In genomic region chr13:37138917-37139316, GRCh38 we compare ENCODE assay signal across 11 cellular contexts. TPM values are rescaled to one million over a fixed set of nuclear protein-coding genes. Genes with fewer than 3 reads are reported as not detected.
A peak's percentile ranks its signal among the peaks of the same experiment; 100 is the strongest.
DNase-seq lines count a peak whose midpoint lies in the region; TF ChIP-seq lines count a peak whose summit lies in the region.
"Had no signal": no experiment of that assay in that cellular context is flagged by ENCODE, and none has a peak within 500 bp of the region (broad histone marks: within the 10 kb centered on the region; RNA-seq: fewer than 3 reads in every experiment).

No MANE protein-coding gene starts in this region.

- H3K36me3 ChIP-seq in osteoblast (ENCODE audit: insufficient read depth, low read length): no peaks in the 10 kb centered on the region
- H3K36me3 ChIP-seq: BLaER1 treated with 17β-estradiol and CSF1 and Interleukin-3, amounts not matched to agents 10 nM and 100 nM had no signal

- H3K27ac ChIP-seq in osteoblast (ENCODE audit: low read depth, low read length): peak overlapping the region; percentile 6
- H3K27ac ChIP-seq: 22Rv1; BLaER1 treated with 17β-estradiol and CSF1 and Interleukin-3, amounts not matched to agents 10 nM and 100 nM had no signal

- H3K9me3 Mint-ChIP-seq in HFFc6: no peaks in the 10 kb centered on the region

- peak overlapping the region; percentile 30 for H3K27ac Mint-ChIP-seq in HFFc6
- H3K27ac Mint-ChIP-seq: CD4-positive, CD25-positive, alpha-beta regulatory T cell had no signal

- peaks cover 66% of the 10 kb centered on the region for H3K4me1 Mint-ChIP-seq in HFFc6 (ENCODE audit: low read depth)
- H3K4me1 Mint-ChIP-seq: CD4-positive, CD25-positive, alpha-beta regulatory T cell had no signal

- H3K36me3 Mint-ChIP-seq in HFFc6 (ENCODE audit: low read depth): no peaks in the 10 kb centered on the region
- H3K36me3 Mint-ChIP-seq: CD4-positive, CD25-positive, alpha-beta regulatory T cell had no signal

- no peak overlapping the region for H3K4me3 Mint-ChIP-seq in HFFc6
- H3K4me3 Mint-ChIP-seq: CD4-positive, CD25-positive, alpha-beta regulatory T cell had no signal

- TF ChIP-seq CTCF in HFFc6 (IDR thresholded peaks at IDR 0.05) (no peak), osteoblast (IDR thresholded peaks at IDR 0.05; ENCODE audit: extremely low read depth, low read depth, low read length) (no peak)

- no peaks in the 10 kb centered on the region for H3K9me3 ChIP-seq in osteoblast (ENCODE audit: low read depth, low read length)
- H3K9me3 ChIP-seq: BLaER1 treated with 17β-estradiol and CSF1 and Interleukin-3, amounts not matched to agents 10 nM and 100 nM had no signal

- no peak overlapping the region for H3K4me3 ChIP-seq in osteoblast (ENCODE audit: insufficient read depth, low read length)
- H3K4me3 ChIP-seq: BLaER1 treated with 17β-estradiol and CSF1 and Interleukin-3, amounts not matched to agents 10 nM and 100 nM had no signal

- no peak overlapping the region for H3K4me2 ChIP-seq in osteoblast (ENCODE audit: insufficient read depth, low read length)
- H3K4me2 ChIP-seq: BLaER1 treated with 17β-estradiol and CSF1 and Interleukin-3, amounts not matched to agents 10 nM and 100 nM had no signal

- H3K4me1 ChIP-seq in osteoblast (ENCODE audit: insufficient read depth, low read length): peaks cover 24% of the 10 kb centered on the region
- H3K4me1 ChIP-seq: BLaER1 treated with 17β-estradiol and CSF1 and Interleukin-3, amounts not matched to agents 10 nM and 100 nM had no signal

- no peaks in the 10 kb centered on the region for H3K27me3 Mint-ChIP-seq in HFFc6 (ENCODE audit: insufficient read depth)
- H3K27me3 Mint-ChIP-seq: CD4-positive, CD25-positive, alpha-beta regulatory T cell had no signal

- no peaks in the 10 kb centered on the region for H4K20me1 ChIP-seq in osteoblast (ENCODE audit: insufficient read depth, low read length)
- H4K20me1 ChIP-seq: BLaER1 treated with 17β-estradiol and CSF1 and Interleukin-3, amounts not matched to agents 10 nM and 100 nM had no signal

- H3K27me3 ChIP-seq in osteoblast (ENCODE audit: insufficient read depth, low read length): no peaks in the 10 kb centered on the region
- H3K27me3 ChIP-seq: BLaER1 treated with 17β-estradiol and CSF1 and Interleukin-3, amounts not matched to agents 10 nM and 100 nM had no signal

- DNase-seq in NCI-H82 (lab: John Stamatoyannopoulos, UW) (peak; percentile 22), NCI-H82 treated with DMSO at 0.1 percent for 48 hours (lab: John Stamatoyannopoulos, UW; ENCODE audit: unreplicated experiment) (no peak), HFFc6 (no peak), osteoblast (ENCODE audit: insufficient read length, low spot score, missing footprints) (no peak), Kasumi-1 (lab: John Stamatoyannopoulos, UW) (no peak), EL (no peak), NCI-H1048 (lab: John Stamatoyannopoulos, UW) (no peak)
- DNase-seq: CD4-positive, CD25-positive, alpha-beta regulatory T cell had no signal

- no peak overlapping the region for H2AFZ ChIP-seq in osteoblast (ENCODE audit: low read length)

- H3K79me2 ChIP-seq in osteoblast (ENCODE audit: insufficient read depth, low read length): no peaks in the 10 kb centered on the region

RNA-seq across cellular contexts. Expression of gene CSNK1A1L, which starts 33.5 kb away (rescaled TPM):
- not detected for total RNA-seq in HFFc6 (2021; fragmentation: NEBNext Ultra II Directional; extraction: Animal tissue kit (Norgen Biotek cat#: 25700))
- not detected in 2 replicates for total RNA-seq in osteoblast
- total RNA-seq: CD4-positive, CD25-positive, alpha-beta regulatory T cell; Daoy had no signal
